ENCODE assay signal across 9 cellular contexts in genomic region chr7:157690058-157690832, GRCh38.
A peak's percentile ranks its signal among the peaks of the same experiment; 100 is the strongest.
DNase-seq lines count a peak whose midpoint lies in the region; ATAC-seq and TF ChIP-seq lines count a peak whose summit lies in the region.
"Had no signal": no experiment of that assay in that cellular context is flagged by ENCODE, and none has a peak within 500 bp of the region (broad histone marks: within the 10 kb centered on the region; RNA-seq: fewer than 3 reads in every experiment).

No MANE protein-coding gene starts in this region.

- no peak for TF ChIP-seq CTCF in suprapubic skin (IDR thresholded peaks at IDR 0.05)

- H3K27ac Mint-ChIP-seq in activated CD4-positive, alpha-beta T cell treated with anti-CD3 and anti-CD28 coated beads for 36 hours = no peak overlapping the region
- H3K27ac Mint-ChIP-seq in T-helper 17 cell = no peak overlapping the region

- no peak for DNase-seq in activated CD4-positive, alpha-beta T cell treated with anti-CD3 and anti-CD28 coated beads for 36 hours
- DNase-seq in activated CD4-positive, alpha-beta T cell treated with anti-CD3 and anti-CD28 coated beads for 4 hours = no peak
- no peak for DNase-seq in T-helper 17 cell
- DNase-seq in islet precursor cell = peak; percentile 60
- DNase-seq in suprapubic skin (ENCODE audit: low spot score in 2 of 2) = peak; percentile 28 to 59
- no peak for DNase-seq in AG20443 (ENCODE audit: low spot score)
- no peak for DNase-seq in amygdala (lab: John Stamatoyannopoulos, UW)

- H3K27me3 ChIP-seq in suprapubic skin = peaks cover 91% of the 10 kb centered on the region

- POLR2A ChIA-PET in activated CD4-positive, alpha-beta T cell treated with anti-CD3 and anti-CD28 coated beads for 36 hours (lab: Charles Lee) = no interaction called here

- no peak for ATAC-seq in activated CD4-positive, alpha-beta T cell treated with anti-CD3 and anti-CD28 coated beads for 36 hours
- no peak for ATAC-seq in T-helper 17 cell
- no peak for ATAC-seq in GM21737 (IDR thresholded peaks at IDR 0.05; ENCODE audit: unreplicated experiment)

- WGBS in suprapubic skin = 2% methylated on average over 25 of the region's 70 CpGs

- intact Hi-C loops in activated CD4-positive, alpha-beta T cell treated with anti-CD3 and anti-CD28 coated beads for 36 hours (cut with DNase I, micrococcal nuclease) = no loop called here

- H3K36me3 Mint-ChIP-seq in activated CD4-positive, alpha-beta T cell treated with anti-CD3 and anti-CD28 coated beads for 36 hours (ENCODE audit: low read depth) = no peaks in the 10 kb centered on the region
- no peaks in the 10 kb centered on the region for H3K36me3 Mint-ChIP-seq in T-helper 17 cell (ENCODE audit: low read depth)

- CTCF ChIA-PET in activated CD4-positive, alpha-beta T cell treated with anti-CD3 and anti-CD28 coated beads for 36 hours (lab: Charles Lee) = no interaction called here

- H3K4me3 ChIP-seq in suprapubic skin = peak overlapping the region; percentile 43

- peak overlapping the region; percentile 44 for H3K4me3 Mint-ChIP-seq in activated CD4-positive, alpha-beta T cell treated with anti-CD3 and anti-CD28 coated beads for 36 hours
- peak overlapping the region; percentile 77 for H3K4me3 Mint-ChIP-seq in T-helper 17 cell

- no peaks in the 10 kb centered on the region for H3K9me3 Mint-ChIP-seq in activated CD4-positive, alpha-beta T cell treated with anti-CD3 and anti-CD28 coated beads for 36 hours (ENCODE audit: low read depth)

- H3K4me1 Mint-ChIP-seq in activated CD4-positive, alpha-beta T cell treated with anti-CD3 and anti-CD28 coated beads for 36 hours = peaks cover 18% of the 10 kb centered on the region
- H3K4me1 Mint-ChIP-seq in T-helper 17 cell = peaks cover 14% of the 10 kb centered on the region

- peaks cover 47% of the 10 kb centered on the region for H3K27me3 Mint-ChIP-seq in activated CD4-positive, alpha-beta T cell treated with anti-CD3 and anti-CD28 coated beads for 36 hours
- H3K27me3 Mint-ChIP-seq in T-helper 17 cell = peaks cover 35% of the 10 kb centered on the region

- H3K4me1 ChIP-seq in suprapubic skin = peaks cover 50% of the 10 kb centered on the region

- H3K36me3 ChIP-seq in suprapubic skin = no peaks in the 10 kb centered on the region

- H3K27ac ChIP-seq in suprapubic skin = no peak overlapping the region
- H3K27ac ChIP-seq: HL-60 had no signal

- H3K9me3 ChIP-seq in T-helper 17 cell (ENCODE audit: control insufficient read depth, low read length, poor library complexity, severe bottlenecking) (no peaks in the 10 kb centered on the region), suprapubic skin (no peaks in the 10 kb centered on the region)

- no peak for TF ChIP-seq EP300 in suprapubic skin (IDR thresholded peaks at IDR 0.05)

- no peak for TF ChIP-seq POLR2A in suprapubic skin (IDR thresholded peaks at IDR 0.05)

Comparison
In these comparisons a context has a peak if more than half of its experiments do, and no peak if none do; other contexts are left out.
1. DNase-seq: peak in islet precursor cell (single experiment) and suprapubic skin (2 of 2); none in activated CD4-positive, alpha-beta T cell treated with anti-CD3 and anti-CD28 coated beads for 36 hours (single experiment), activated CD4-positive, alpha-beta T cell treated with anti-CD3 and anti-CD28 coated beads for 4 hours (0 of 2), T-helper 17 cell (0 of 3), AG20443 (single experiment) and amygdala (0 of 56).